In genomic region chr19:4557186-4557970, GRCh38 we compare ENCODE assay signal across 1 cellular context.
TF ChIP-seq lines count a peak whose summit lies in the region.

No MANE protein-coding gene starts in this region.

TF ChIP-seq in K562, 482 proteins besides CTCF, POLR2A, EP300 and RAD21 (continued from another document and continues in another):
- no peak for TF ChIP-seq ZNF609 (CRISPR knock-in tag; IDR thresholded peaks at IDR 0.05; ENCODE audit: borderline replicate concordance)
- TF ChIP-seq MTF1 (CRISPR knock-in tag; IDR thresholded peaks at IDR 0.05; ENCODE audit: borderline replicate concordance): no peak
- no peak; the same call in 1 of the 2 replicates for TF ChIP-seq SMC3 (conservative IDR thresholded peaks at IDR 0.05; ENCODE audit: insufficient read depth, low read depth, low read length)
- peak; percentile 60 for TF ChIP-seq CTBP1 (IDR thresholded peaks at IDR 0.05; ENCODE audit: borderline replicate concordance)
- no peak for TF ChIP-seq PTTG1 (tag; IDR thresholded peaks at IDR 0.05; ENCODE audit: low read depth)
- TF ChIP-seq ZNF76 (CRISPR knock-in tag; IDR thresholded peaks at IDR 0.05; ENCODE audit: borderline replicate concordance): no peak
- no peak for TF ChIP-seq MCM2 (IDR thresholded peaks at IDR 0.05; ENCODE audit: low read depth)
- TF ChIP-seq SAFB (IDR thresholded peaks at IDR 0.05; ENCODE audit: borderline replicate concordance, low read depth, low read length): no peak
- 0 out of 2 replicates have a peak, but pooled peaks have one; percentile 55 for TF ChIP-seq FOXP1 (CRISPR knock-in tag; IDR thresholded peaks at IDR 0.05)
- no peak for TF ChIP-seq ZC3H4 (CRISPR knock-in tag; IDR thresholded peaks at IDR 0.05; ENCODE audit: borderline replicate concordance)
- TF ChIP-seq AFF4 (CRISPR knock-in tag; IDR thresholded peaks at IDR 0.05): no peak
- 0 out of 2 replicates have a peak, but pooled peaks have one; percentile 47 for TF ChIP-seq DPF2 (IDR thresholded peaks at IDR 0.05)
- no peak for TF ChIP-seq CTCFL (IDR thresholded peaks at IDR 0.05; ENCODE audit: borderline replicate concordance, insufficient read depth, low read depth, low read length, poor library complexity, severe bottlenecking)
- peak; percentile 41; the same call in 1 of the 2 replicates for TF ChIP-seq CREM (IDR thresholded peaks at IDR 0.05; ENCODE audit: low read depth)
- no peak; a peak in 1 of 4 replicates for TF ChIP-seq TEAD1 (CRISPR knock-in tag; IDR thresholded peaks at IDR 0.05)
- no peak for TF ChIP-seq ZNF764 (CRISPR knock-in tag; IDR thresholded peaks at IDR 0.05; ENCODE audit: low read depth)
- no peak for TF ChIP-seq SRSF7 (optimal IDR thresholded peaks at IDR 0.05; ENCODE audit: low read depth, low read length)
- TF ChIP-seq MTA3 (IDR thresholded peaks at IDR 0.05; ENCODE audit: borderline replicate concordance): 0 out of 2 replicates have a peak, but pooled peaks have one; percentile 36
- no peak for TF ChIP-seq BCL6 (CRISPR knock-in tag; IDR thresholded peaks at IDR 0.05)
- TF ChIP-seq RNF219 (CRISPR knock-in tag; IDR thresholded peaks at IDR 0.05): no peak
- TF ChIP-seq TAF9B (IDR thresholded peaks at IDR 0.05; ENCODE audit: partially characterized antibody): no peak
- TF ChIP-seq EP400 (IDR thresholded peaks at IDR 0.05): no peak
- TF ChIP-seq TRIM25 (IDR thresholded peaks at IDR 0.05; ENCODE audit: borderline replicate concordance): no peak
- TF ChIP-seq ZFP91 (CRISPR knock-in tag; IDR thresholded peaks at IDR 0.05): no peak
- no peak for TF ChIP-seq FIP1L1 (IDR thresholded peaks at IDR 0.05; ENCODE audit: low read depth, low read length, poor library complexity, severe bottlenecking)
- no peak for TF ChIP-seq RREB1 (CRISPR knock-in tag; IDR thresholded peaks at IDR 0.05)
- TF ChIP-seq MCM7 (IDR thresholded peaks at IDR 0.05): no peak
- no peak for TF ChIP-seq GMEB1 (CRISPR knock-in tag; IDR thresholded peaks at IDR 0.05)
- TF ChIP-seq TEAD2 (tag; IDR thresholded peaks at IDR 0.05): no peak
- TF ChIP-seq RBM14 (IDR thresholded peaks at IDR 0.05; ENCODE audit: borderline replicate concordance, insufficient read depth, low read depth, low read length): no peak
